1 cellular context compared by ENCODE assay signal in the genomic region with DNA sequence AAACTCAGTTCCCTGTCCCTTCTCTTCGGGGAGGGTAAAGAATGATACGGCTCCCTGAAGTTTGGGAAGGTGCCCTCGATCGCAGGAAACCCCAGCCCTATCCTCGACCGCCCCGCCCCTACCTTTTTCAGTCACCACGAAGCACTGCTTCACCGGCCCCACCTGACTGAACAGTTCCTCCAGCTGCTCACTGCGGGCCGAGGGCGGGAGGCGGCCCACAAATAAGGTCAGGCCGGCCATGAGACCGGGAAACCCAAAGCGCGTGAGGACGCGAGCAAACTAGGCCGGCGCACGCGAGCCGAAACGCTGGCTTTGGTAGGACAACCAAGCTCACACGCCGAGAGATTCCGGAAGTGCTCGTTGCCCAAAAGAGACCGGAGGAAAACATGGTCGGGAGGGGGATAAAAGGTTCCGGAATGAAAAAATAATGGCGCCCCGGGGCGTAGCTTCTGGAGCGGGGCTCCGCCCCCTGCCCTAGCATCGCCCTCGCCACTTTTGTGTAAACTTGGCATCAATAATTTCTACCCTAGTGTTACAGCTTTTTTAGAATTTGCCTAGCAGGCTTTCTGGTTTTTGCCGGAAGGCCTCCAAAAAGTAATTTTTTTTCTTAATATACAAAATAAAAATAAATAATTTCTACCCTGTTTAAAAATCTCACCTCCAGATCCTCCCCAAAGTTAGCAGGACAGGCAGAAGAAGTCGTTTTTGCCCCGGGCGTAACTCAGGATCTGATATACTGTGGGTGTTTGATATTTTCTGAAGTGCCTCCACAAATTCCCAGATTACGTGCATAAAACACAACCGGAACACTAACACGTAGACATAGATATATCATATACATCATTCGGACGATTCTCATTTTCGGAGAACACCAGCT.
TF ChIP-seq lines count a peak whose summit lies in the region.

A gene with protein sequence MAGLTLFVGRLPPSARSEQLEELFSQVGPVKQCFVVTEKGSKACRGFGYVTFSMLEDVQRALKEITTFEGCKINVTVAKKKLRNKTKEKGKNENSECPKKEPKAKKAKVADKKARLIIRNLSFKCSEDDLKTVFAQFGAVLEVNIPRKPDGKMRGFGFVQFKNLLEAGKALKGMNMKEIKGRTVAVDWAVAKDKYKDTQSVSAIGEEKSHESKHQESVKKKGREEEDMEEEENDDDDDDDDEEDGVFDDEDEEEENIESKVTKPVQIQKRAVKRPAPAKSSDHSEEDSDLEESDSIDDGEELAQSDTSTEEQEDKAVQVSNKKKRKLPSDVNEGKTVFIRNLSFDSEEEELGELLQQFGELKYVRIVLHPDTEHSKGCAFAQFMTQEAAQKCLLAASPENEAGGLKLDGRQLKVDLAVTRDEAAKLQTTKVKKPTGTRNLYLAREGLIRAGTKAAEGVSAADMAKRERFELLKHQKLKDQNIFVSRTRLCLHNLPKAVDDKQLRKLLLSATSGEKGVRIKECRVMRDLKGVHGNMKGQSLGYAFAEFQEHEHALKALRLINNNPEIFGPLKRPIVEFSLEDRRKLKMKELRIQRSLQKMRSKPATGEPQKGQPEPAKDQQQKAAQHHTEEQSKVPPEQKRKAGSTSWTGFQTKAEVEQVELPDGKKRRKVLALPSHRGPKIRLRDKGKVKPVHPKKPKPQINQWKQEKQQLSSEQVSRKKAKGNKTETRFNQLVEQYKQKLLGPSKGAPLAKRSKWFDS (minus strand): TSS at position 355 of the 877 bp plus-strand sequence. CDS start 115 bp downstream, at position 240.

TF ChIP-seq in HepG2, 621 proteins besides CTCF, POLR2A, EP300 and RAD21 (continued from another document and continues in another):
- TF ChIP-seq, protein P1, sequence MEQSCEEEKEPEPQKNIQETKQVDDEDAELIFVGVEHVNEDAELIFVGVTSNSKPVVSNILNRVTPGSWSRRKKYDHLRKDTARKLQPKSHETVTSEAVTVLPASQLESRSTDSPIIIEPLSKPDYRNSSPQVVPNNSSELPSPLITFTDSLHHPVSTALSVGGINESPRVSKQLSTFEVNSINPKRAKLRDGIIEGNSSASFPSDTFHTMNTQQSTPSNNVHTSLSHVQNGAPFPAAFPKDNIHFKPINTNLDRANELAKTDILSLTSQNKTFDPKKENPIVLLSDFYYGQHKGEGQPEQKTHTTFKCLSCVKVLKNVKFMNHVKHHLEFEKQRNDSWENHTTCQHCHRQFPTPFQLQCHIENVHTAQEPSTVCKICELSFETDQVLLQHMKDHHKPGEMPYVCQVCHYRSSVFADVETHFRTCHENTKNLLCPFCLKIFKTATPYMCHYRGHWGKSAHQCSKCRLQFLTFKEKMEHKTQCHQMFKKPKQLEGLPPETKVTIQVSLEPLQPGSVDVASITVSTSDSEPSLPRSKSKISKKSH (CRISPR knock-in tag; IDR thresholded peaks at IDR 0.05; ENCODE audit: borderline replicate concordance) = peak; percentile 100
- TF ChIP-seq JDP2 (CRISPR knock-in tag; IDR thresholded peaks at IDR 0.05; ENCODE audit: borderline replicate concordance) (peak; percentile 84; the same call in 1 of the 2 replicates), ZNF136 (CRISPR knock-in tag; IDR thresholded peaks at IDR 0.05; ENCODE audit: low read depth) (peak; percentile 99), ZNF260 (CRISPR knock-in tag; IDR thresholded peaks at IDR 0.05; ENCODE audit: borderline replicate concordance, low read depth) (0 out of 2 replicates have a peak, but pooled peaks have one; percentile 64), JARID2 (CRISPR knock-in tag; IDR thresholded peaks at IDR 0.05; ENCODE audit: insufficient replicate concordance) (peak; percentile 94), ZNF124 (CRISPR knock-in tag; IDR thresholded peaks at IDR 0.05) (peak; percentile 99), ZKSCAN1 (IDR thresholded peaks at IDR 0.05; ENCODE audit: low read length) (0 out of 2 replicates have a peak, but pooled peaks have one; percentile 25), TCF7 (IDR thresholded peaks at IDR 0.05; ENCODE audit: low read depth) (no peak), ZNF235 (CRISPR knock-in tag; IDR thresholded peaks at IDR 0.05; ENCODE audit: borderline replicate concordance) (no peak), ZNF841 (CRISPR knock-in tag; IDR thresholded peaks at IDR 0.05; ENCODE audit: borderline replicate concordance) (peak; percentile 96), ZNF607 (CRISPR knock-in tag; IDR thresholded peaks at IDR 0.05; ENCODE audit: borderline replicate concordance) (peak; percentile 100)
- TF ChIP-seq, protein P2, sequence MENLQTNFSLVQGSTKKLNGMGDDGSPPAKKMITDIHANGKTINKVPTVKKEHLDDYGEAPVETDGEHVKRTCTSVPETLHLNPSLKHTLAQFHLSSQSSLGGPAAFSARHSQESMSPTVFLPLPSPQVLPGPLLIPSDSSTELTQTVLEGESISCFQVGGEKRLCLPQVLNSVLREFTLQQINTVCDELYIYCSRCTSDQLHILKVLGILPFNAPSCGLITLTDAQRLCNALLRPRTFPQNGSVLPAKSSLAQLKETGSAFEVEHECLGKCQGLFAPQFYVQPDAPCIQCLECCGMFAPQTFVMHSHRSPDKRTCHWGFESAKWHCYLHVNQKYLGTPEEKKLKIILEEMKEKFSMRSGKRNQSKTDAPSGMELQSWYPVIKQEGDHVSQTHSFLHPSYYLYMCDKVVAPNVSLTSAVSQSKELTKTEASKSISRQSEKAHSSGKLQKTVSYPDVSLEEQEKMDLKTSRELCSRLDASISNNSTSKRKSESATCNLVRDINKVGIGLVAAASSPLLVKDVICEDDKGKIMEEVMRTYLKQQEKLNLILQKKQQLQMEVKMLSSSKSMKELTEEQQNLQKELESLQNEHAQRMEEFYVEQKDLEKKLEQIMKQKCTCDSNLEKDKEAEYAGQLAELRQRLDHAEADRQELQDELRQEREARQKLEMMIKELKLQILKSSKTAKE (CRISPR knock-in tag; IDR thresholded peaks at IDR 0.05; ENCODE audit: borderline replicate concordance) = peak; percentile 57; the same call in 1 of the 2 replicates
- TF ChIP-seq, protein P3, sequence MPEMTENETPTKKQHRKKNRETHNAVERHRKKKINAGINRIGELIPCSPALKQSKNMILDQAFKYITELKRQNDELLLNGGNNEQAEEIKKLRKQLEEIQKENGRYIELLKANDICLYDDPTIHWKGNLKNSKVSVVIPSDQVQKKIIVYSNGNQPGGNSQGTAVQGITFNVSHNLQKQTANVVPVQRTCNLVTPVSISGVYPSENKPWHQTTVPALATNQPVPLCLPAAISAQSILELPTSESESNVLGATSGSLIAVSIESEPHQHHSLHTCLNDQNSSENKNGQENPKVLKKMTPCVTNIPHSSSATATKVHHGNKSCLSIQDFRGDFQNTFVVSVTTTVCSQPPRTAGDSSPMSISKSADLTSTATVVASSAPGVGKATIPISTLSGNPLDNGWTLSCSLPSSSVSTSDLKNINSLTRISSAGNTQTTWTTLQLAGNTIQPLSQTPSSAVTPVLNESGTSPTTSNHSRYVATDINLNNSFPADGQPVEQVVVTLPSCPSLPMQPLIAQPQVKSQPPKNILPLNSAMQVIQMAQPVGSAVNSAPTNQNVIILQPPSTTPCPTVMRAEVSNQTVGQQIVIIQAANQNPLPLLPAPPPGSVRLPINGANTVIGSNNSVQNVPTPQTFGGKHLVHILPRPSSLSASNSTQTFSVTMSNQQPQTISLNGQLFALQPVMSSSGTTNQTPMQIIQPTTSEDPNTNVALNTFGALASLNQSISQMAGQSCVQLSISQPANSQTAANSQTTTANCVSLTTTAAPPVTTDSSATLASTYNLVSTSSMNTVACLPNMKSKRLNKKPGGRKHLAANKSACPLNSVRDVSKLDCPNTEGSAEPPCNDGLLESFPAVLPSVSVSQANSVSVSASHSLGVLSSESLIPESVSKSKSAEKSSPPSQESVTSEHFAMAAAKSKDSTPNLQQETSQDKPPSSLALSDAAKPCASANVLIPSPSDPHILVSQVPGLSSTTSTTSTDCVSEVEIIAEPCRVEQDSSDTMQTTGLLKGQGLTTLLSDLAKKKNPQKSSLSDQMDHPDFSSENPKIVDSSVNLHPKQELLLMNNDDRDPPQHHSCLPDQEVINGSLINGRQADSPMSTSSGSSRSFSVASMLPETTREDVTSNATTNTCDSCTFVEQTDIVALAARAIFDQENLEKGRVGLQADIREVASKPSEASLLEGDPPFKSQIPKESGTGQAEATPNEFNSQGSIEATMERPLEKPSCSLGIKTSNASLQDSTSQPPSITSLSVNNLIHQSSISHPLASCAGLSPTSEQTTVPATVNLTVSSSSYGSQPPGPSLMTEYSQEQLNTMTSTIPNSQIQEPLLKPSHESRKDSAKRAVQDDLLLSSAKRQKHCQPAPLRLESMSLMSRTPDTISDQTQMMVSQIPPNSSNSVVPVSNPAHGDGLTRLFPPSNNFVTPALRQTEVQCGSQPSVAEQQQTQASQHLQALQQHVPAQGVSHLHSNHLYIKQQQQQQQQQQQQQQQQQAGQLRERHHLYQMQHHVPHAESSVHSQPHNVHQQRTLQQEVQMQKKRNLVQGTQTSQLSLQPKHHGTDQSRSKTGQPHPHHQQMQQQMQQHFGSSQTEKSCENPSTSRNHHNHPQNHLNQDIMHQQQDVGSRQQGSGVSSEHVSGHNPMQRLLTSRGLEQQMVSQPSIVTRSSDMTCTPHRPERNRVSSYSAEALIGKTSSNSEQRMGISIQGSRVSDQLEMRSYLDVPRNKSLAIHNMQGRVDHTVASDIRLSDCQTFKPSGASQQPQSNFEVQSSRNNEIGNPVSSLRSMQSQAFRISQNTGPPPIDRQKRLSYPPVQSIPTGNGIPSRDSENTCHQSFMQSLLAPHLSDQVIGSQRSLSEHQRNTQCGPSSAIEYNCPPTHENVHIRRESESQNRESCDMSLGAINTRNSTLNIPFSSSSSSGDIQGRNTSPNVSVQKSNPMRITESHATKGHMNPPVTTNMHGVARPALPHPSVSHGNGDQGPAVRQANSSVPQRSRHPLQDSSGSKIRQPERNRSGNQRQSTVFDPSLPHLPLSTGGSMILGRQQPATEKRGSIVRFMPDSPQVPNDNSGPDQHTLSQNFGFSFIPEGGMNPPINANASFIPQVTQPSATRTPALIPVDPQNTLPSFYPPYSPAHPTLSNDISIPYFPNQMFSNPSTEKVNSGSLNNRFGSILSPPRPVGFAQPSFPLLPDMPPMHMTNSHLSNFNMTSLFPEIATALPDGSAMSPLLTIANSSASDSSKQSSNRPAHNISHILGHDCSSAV (CRISPR knock-in tag; IDR thresholded peaks at IDR 0.05; ENCODE audit: borderline replicate concordance) = no peak
- TF ChIP-seq, protein P4, sequence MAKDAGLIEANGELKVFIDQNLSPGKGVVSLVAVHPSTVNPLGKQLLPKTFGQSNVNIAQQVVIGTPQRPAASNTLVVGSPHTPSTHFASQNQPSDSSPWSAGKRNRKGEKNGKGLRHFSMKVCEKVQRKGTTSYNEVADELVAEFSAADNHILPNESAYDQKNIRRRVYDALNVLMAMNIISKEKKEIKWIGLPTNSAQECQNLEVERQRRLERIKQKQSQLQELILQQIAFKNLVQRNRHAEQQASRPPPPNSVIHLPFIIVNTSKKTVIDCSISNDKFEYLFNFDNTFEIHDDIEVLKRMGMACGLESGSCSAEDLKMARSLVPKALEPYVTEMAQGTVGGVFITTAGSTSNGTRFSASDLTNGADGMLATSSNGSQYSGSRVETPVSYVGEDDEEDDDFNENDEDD (CRISPR knock-in tag; IDR thresholded peaks at IDR 0.05; ENCODE audit: borderline replicate concordance) = peak; percentile 99
- TF ChIP-seq, protein P5, sequence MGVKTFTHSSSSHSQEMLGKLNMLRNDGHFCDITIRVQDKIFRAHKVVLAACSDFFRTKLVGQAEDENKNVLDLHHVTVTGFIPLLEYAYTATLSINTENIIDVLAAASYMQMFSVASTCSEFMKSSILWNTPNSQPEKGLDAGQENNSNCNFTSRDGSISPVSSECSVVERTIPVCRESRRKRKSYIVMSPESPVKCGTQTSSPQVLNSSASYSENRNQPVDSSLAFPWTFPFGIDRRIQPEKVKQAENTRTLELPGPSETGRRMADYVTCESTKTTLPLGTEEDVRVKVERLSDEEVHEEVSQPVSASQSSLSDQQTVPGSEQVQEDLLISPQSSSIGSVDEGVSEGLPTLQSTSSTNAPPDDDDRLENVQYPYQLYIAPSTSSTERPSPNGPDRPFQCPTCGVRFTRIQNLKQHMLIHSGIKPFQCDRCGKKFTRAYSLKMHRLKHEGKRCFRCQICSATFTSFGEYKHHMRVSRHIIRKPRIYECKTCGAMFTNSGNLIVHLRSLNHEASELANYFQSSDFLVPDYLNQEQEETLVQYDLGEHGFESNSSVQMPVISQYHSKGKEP (CRISPR knock-in tag; IDR thresholded peaks at IDR 0.05) = peak; percentile 98
- TF ChIP-seq, protein P6, sequence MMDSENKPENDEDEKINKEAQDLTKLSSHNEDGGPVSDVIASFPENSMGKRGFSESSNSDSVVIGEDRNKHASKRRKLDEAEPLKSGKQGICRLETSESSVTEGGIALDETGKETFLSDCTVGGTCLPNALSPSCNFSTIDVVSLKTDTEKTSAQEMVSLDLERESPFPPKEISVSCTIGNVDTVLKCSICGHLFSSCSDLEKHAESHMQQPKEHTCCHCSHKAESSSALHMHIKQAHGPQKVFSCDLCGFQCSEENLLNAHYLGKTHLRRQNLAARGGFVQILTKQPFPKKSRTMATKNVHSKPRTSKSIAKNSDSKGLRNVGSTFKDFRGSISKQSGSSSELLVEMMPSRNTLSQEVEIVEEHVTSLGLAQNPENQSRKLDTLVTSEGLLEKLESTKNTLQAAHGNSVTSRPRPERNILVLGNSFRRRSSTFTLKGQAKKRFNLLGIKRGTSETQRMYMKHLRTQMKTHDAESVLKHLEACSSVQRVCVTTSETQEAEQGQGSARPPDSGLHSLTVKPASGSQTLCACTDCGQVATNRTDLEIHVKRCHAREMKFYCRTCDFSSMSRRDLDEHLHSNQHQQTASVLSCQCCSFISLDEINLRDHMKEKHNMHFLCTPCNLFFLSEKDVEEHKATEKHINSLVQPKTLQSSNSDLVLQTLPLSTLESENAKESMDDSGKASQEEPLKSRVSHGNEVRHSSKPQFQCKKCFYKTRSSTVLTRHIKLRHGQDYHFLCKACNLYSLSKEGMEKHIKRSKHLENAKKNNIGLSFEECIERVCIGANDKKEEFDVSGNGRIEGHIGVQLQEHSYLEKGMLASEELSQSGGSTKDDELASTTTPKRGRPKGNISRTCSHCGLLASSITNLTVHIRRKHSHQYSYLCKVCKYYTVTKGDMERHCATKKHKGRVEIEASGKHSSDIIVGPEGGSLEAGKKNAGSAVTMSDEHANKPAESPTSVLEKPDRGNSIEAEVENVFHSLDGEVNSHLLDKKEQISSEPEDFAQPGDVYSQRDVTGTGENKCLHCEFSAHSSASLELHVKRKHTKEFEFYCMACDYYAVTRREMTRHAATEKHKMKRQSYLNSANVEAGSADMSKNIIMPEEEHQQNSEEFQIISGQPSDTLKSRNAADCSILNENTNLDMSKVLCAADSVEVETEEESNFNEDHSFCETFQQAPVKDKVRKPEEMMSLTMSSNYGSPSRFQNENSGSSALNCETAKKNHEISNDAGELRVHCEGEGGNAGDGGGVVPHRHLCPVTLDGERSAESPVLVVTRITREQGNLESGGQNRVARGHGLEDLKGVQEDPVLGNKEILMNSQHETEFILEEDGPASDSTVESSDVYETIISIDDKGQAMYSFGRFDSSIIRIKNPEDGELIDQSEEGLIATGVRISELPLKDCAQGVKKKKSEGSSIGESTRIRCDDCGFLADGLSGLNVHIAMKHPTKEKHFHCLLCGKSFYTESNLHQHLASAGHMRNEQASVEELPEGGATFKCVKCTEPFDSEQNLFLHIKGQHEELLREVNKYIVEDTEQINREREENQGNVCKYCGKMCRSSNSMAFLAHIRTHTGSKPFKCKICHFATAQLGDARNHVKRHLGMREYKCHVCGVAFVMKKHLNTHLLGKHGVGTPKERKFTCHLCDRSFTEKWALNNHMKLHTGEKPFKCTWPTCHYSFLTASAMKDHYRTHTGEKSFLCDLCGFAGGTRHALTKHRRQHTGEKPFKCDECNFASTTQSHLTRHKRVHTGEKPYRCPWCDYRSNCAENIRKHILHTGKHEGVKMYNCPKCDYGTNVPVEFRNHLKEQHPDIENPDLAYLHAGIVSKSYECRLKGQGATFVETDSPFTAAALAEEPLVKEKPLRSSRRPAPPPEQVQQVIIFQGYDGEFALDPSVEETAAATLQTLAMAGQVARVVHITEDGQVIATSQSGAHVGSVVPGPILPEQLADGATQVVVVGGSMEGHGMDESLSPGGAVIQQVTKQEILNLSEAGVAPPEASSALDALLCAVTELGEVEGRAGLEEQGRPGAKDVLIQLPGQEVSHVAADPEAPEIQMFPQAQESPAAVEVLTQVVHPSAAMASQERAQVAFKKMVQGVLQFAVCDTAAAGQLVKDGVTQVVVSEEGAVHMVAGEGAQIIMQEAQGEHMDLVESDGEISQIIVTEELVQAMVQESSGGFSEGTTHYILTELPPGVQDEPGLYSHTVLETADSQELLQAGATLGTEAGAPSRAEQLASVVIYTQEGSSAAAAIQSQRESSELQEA (CRISPR knock-in tag; IDR thresholded peaks at IDR 0.05; ENCODE audit: not compliant biosample characterization) = peak; percentile 95
